In genomic region chr19:40420766-40421467, GRCh38 we compare ENCODE assay signal across 1 cellular context.
TF ChIP-seq lines count a peak whose summit lies in the region.

No MANE protein-coding gene starts in this region.

TF ChIP-seq in HepG2, 621 proteins besides CTCF, POLR2A, EP300 and RAD21 (continued from another document and continues in another):
- TF ChIP-seq ZNF513 (CRISPR knock-in tag; conservative IDR thresholded peaks at IDR 0.05) = 0 out of 2 replicates have a peak, but pooled peaks have one; percentile 44
- 0 out of 2 replicates have a peak, but pooled peaks have one; percentile 37 for TF ChIP-seq CREM (IDR thresholded peaks at IDR 0.05)
- TF ChIP-seq CREM (CRISPR knock-in tag; IDR thresholded peaks at IDR 0.05) = no peak
- TF ChIP-seq MLXIP (CRISPR knock-in tag; IDR thresholded peaks at IDR 0.05; ENCODE audit: borderline replicate concordance) = no peak
- TF ChIP-seq ZNF235 (CRISPR knock-in tag; IDR thresholded peaks at IDR 0.05; ENCODE audit: borderline replicate concordance) = peak; percentile 96
- peak; percentile 59 for TF ChIP-seq ASH2L (IDR thresholded peaks at IDR 0.05; ENCODE audit: insufficient read length, low read depth, low read length)
- no peak for TF ChIP-seq GTF2F1 (IDR thresholded peaks at IDR 0.05; ENCODE audit: low read length)
- TF ChIP-seq MAFK (conservative IDR thresholded peaks at IDR 0.05 in 1 of 2, IDR thresholded peaks at IDR 0.05 in 1 of 2; ENCODE audit: low read length in 2 of 2) = no peak
- TF ChIP-seq ZNF256 (CRISPR knock-in tag; conservative IDR thresholded peaks at IDR 0.05) = 0 out of 2 replicates have a peak, but pooled peaks have one; percentile 14
- 0 out of 2 replicates have a peak, but pooled peaks have one; percentile 20 for TF ChIP-seq ZNF557 (CRISPR knock-in tag; IDR thresholded peaks at IDR 0.05)
- TF ChIP-seq GMEB2 (CRISPR knock-in tag; IDR thresholded peaks at IDR 0.05; ENCODE audit: low read depth) = no peak
- 0 out of 2 replicates have a peak, but pooled peaks have one; percentile 18 for TF ChIP-seq ZMAT3 (CRISPR knock-in tag; conservative IDR thresholded peaks at IDR 0.05)
- no peak for TF ChIP-seq ZNF713 (CRISPR knock-in tag; IDR thresholded peaks at IDR 0.05)
- peak; percentile 89 for TF ChIP-seq ZNF430 (CRISPR knock-in tag; IDR thresholded peaks at IDR 0.05)
- TF ChIP-seq DRAP1 (CRISPR knock-in tag; IDR thresholded peaks at IDR 0.05) = peak; percentile 47
- no peak for TF ChIP-seq ZFP41 (CRISPR knock-in tag; IDR thresholded peaks at IDR 0.05; ENCODE audit: borderline replicate concordance)
- no peak for TF ChIP-seq RAD51 (IDR thresholded peaks at IDR 0.05; ENCODE audit: borderline replicate concordance)
- TF ChIP-seq SRSF4 (IDR thresholded peaks at IDR 0.05; ENCODE audit: low read depth, low read length, poor library complexity, severe bottlenecking) = no peak
- TF ChIP-seq KLF13 (CRISPR knock-in tag; IDR thresholded peaks at IDR 0.05) = no peak
- TF ChIP-seq KLF12 (CRISPR knock-in tag; IDR thresholded peaks at IDR 0.05; ENCODE audit: borderline replicate concordance) = peak; percentile 55; the same call in 1 of the 2 replicates
- TF ChIP-seq PHF21A (CRISPR knock-in tag; IDR thresholded peaks at IDR 0.05) = peak; percentile 87
- no peak for TF ChIP-seq FOXM1 (CRISPR knock-in tag; IDR thresholded peaks at IDR 0.05)
- 0 out of 2 replicates have a peak, but pooled peaks have one; percentile 55 for TF ChIP-seq CHCHD3 (CRISPR knock-in tag; IDR thresholded peaks at IDR 0.05)
- TF ChIP-seq POGZ (CRISPR knock-in tag; IDR thresholded peaks at IDR 0.05) = peak; percentile 91
- no peak; the same call in 1 of the 2 replicates for TF ChIP-seq RXRB (CRISPR knock-in tag; IDR thresholded peaks at IDR 0.05; ENCODE audit: borderline replicate concordance)
- TF ChIP-seq ZFP36L2 (CRISPR knock-in tag; IDR thresholded peaks at IDR 0.05) = no peak
- TF ChIP-seq ZNF30 (CRISPR knock-in tag; IDR thresholded peaks at IDR 0.05) = no peak
- TF ChIP-seq ZMYM4 (CRISPR knock-in tag; IDR thresholded peaks at IDR 0.05) = peak; percentile 65; the same call in 1 of the 2 replicates
- 0 out of 2 replicates have a peak, but pooled peaks have one; percentile 23 for TF ChIP-seq ZKSCAN8 (CRISPR knock-in tag; IDR thresholded peaks at IDR 0.05; ENCODE audit: borderline replicate concordance)
- TF ChIP-seq ZBTB33 (CRISPR knock-in tag; IDR thresholded peaks at IDR 0.05) = peak; percentile 36; the same call in 1 of the 2 replicates
- no peak for TF ChIP-seq MIXL1 (CRISPR knock-in tag; IDR thresholded peaks at IDR 0.05)
- TF ChIP-seq ZXDC (CRISPR knock-in tag; IDR thresholded peaks at IDR 0.05) = 0 out of 2 replicates have a peak, but pooled peaks have one; percentile 10
- no peak for TF ChIP-seq SP1 (IDR thresholded peaks at IDR 0.05)
- peak; percentile 72; the same call in 1 of the 2 replicates for TF ChIP-seq SP1 (CRISPR knock-in tag; IDR thresholded peaks at IDR 0.05)
- no peak for TF ChIP-seq LRRFIP1 (CRISPR knock-in tag; conservative IDR thresholded peaks at IDR 0.05)
- peak; percentile 100 for TF ChIP-seq SRF (IDR thresholded peaks at IDR 0.05; ENCODE audit: low read depth, low read length)
- TF ChIP-seq ISX (CRISPR knock-in tag; conservative IDR thresholded peaks at IDR 0.05) = no peak
- no peak; the same call in 1 of the 2 replicates for TF ChIP-seq CBX5 (CRISPR knock-in tag; IDR thresholded peaks at IDR 0.05; ENCODE audit: borderline replicate concordance)
- TF ChIP-seq MTF1 (CRISPR knock-in tag; IDR thresholded peaks at IDR 0.05) = no peak
- no peak for TF ChIP-seq RELA (CRISPR knock-in tag; IDR thresholded peaks at IDR 0.05)
- 0 out of 2 replicates have a peak, but pooled peaks have one; percentile 25 for TF ChIP-seq NCOA1 (CRISPR knock-in tag; IDR thresholded peaks at IDR 0.05)
- no peak for TF ChIP-seq USF2 (IDR thresholded peaks at IDR 0.05; ENCODE audit: low read depth, low read length)
- peak; percentile 97 for TF ChIP-seq USF2 (CRISPR knock-in tag; IDR thresholded peaks at IDR 0.05; ENCODE audit: borderline replicate concordance)
